ENCODE assay signal across 8 cellular contexts in genomic region chr5:43120720-43121564, GRCh38. TPM values are rescaled to one million over a fixed set of nuclear protein-coding genes. Genes with fewer than 3 reads are reported as not detected.
DNase-seq lines count a peak whose midpoint lies in the region; ATAC-seq, FAIRE-seq and TF ChIP-seq lines count a peak whose summit lies in the region.

Gene ZNF131, plus strand, starts transcription at chr5:43120914. Its CDS starts 1,140 bp downstream, at chr5:43122054.

- peak within 1 kb of the TSS; percentile 99 for H3K27ac Mint-ChIP-seq in progenitor cell of endocrine pancreas

- peak; percentile 93 for ATAC-seq in HG02852 (IDR thresholded peaks at IDR 0.05; ENCODE audit: unreplicated experiment)
- peak; percentile 97 to 99 for ATAC-seq in left cardiac atrium

- peak; percentile 84 for DNase-seq in GM12892 (ENCODE audit: insufficient read length)
- DNase-seq in NCI-H146 (lab: John Stamatoyannopoulos, UW), result peak; percentile 97
- peak; percentile 89 to 99 (median 93) for DNase-seq in T-helper 1 cell
- DNase-seq in amniotic epithelial cell (ENCODE audit: low read depth), result peak; percentile 96
- peak; percentile 97 for DNase-seq in left cardiac atrium
- peak; percentile 91 for DNase-seq in progenitor cell of endocrine pancreas (ENCODE audit: low spot score, unreplicated experiment)
- DNase-seq in ureter (ENCODE audit: low spot score), result peak; percentile 97

- no peak for TF ChIP-seq CTCF in progenitor cell of endocrine pancreas (IDR thresholded peaks at IDR 0.05; ENCODE audit: unreplicated experiment)

- peaks cover 5% of the 10 kb centered on the region for H3K36me3 Mint-ChIP-seq in progenitor cell of endocrine pancreas (ENCODE audit: insufficient read depth)

- peak; percentile 86 for TF ChIP-seq POLR2A in GM12892 (IDR thresholded peaks at IDR 0.05; ENCODE audit: low read depth, low read length)

- no peaks in the 10 kb centered on the region for H3K9me3 Mint-ChIP-seq in progenitor cell of endocrine pancreas (ENCODE audit: low read depth)

- intact Hi-C loops in left cardiac atrium (cut with DNase I), result loop anchor here in 1 of 2 donors (10.0 kb wide), 1 partner anchor 184 kb away; no protein-coding TSS in a partner anchor

- peak; percentile 100 for FAIRE-seq in GM12892 (lab: Jason Lieb, UNC)

- H3K27me3 Mint-ChIP-seq in progenitor cell of endocrine pancreas, result no peaks in the 10 kb centered on the region

- H3K4me3 Mint-ChIP-seq in progenitor cell of endocrine pancreas (ENCODE audit: low read depth), result peak within 1 kb of the TSS; percentile 100

- H3K4me1 Mint-ChIP-seq in progenitor cell of endocrine pancreas (ENCODE audit: low read depth), result peaks cover 15% of the 10 kb centered on the region

RNA-seq across cellular contexts. Expression of gene ZNF131, which starts in this region (rescaled TPM):
- 26.1 TPM for polyA plus RNA-seq in GM12892 (2012; ENCODE audit: missing spikeins)
- total RNA-seq in left cardiac atrium, result 10 to 100 TPM; 13.8 to 20.0 TPM
- 46.9 and 54.7 TPM in 2 replicates for total RNA-seq in progenitor cell of endocrine pancreas
- 36.7 TPM for total RNA-seq in ureter

Comparison
In these comparisons a context has a peak if more than half of its experiments do, and no peak if none do; other contexts are left out.
1. Peak in every context shown above with its lines: DNase-seq and ATAC-seq.